In genomic region chr15:91863621-91864255, GRCh38 we compare ENCODE assay signal across 1 cellular context.
TF ChIP-seq lines count a peak whose summit lies in the region.

No MANE protein-coding gene starts in this region.

TF ChIP-seq in H1, 55 proteins besides CTCF, POLR2A, EP300 and RAD21:
- no peak for TF ChIP-seq E2F6 (IDR thresholded peaks at IDR 0.05)
- no peak for TF ChIP-seq KDM1A (IDR thresholded peaks at IDR 0.05; ENCODE audit: borderline replicate concordance, low read length)
- TF ChIP-seq SIRT6 (IDR thresholded peaks at IDR 0.05; ENCODE audit: low read length): no peak
- no peak for TF ChIP-seq CHD1 (IDR thresholded peaks at IDR 0.05; ENCODE audit: low read depth, low read length)
